Comparison of ENCODE assay signal across 28 cellular contexts in genomic region chr2:120542911-120543527, GRCh38.
"Had no signal": no experiment of that assay in that cellular context is flagged by ENCODE, and none has a peak within 500 bp of the region (broad histone marks: within the 10 kb centered on the region; RNA-seq: fewer than 3 reads in every experiment).

No MANE protein-coding gene starts in this region.

- H3K27ac ChIP-seq: lower lobe of right lung, neural progenitor cell, neutrophil, parathyroid adenoma, tibial nerve, upper lobe of left lung had no signal

- H3K36me3 Mint-ChIP-seq: mesothelial cell of epicardium; naive B cell; natural killer cell; neural progenitor cell; stimulated activated effector memory CD8-positive, alpha-beta T cell treated with anti-CD3 and anti-CD28 coated beads, Interleukin-12 subunit alpha, Interleukin-12 subunit beta, amount 100 ng/mL, for 72 hours had no signal

- DNase-seq: hypothalamus; islet precursor cell; left ventricle myocardium superior; lower lobe of right lung; mammary epithelial cell; mesendoderm; naive B cell; natural killer cell; nephron progenitor cell; occipital lobe; psoas muscle; stimulated activated CD4-positive, alpha-beta T cell treated with anti-CD3 and anti-CD28 coated beads, Interleukin-12 subunit alpha, Interleukin-12 subunit beta, amount 100 ng/mL, for 4 hours; stimulated activated CD4-positive, alpha-beta T cell treated with anti-CD3 and anti-CD28 coated beads, Interleukin-15, amount 100 ng/mL, for 24 hours; stimulated activated CD4-positive, alpha-beta T cell treated with anti-CD3 and anti-CD28 coated beads, Interleukin-2, amount 100 ng/mL, for 24 hours; stimulated activated CD4-positive, alpha-beta T cell treated with anti-CD3 and anti-CD28 coated beads, Interleukin-4, amount 100 ng/mL, for 1 hour; stimulated activated naive CD4-positive, alpha-beta T cell; substantia nigra; upper lobe of left lung had no signal

- H3K4me1 ChIP-seq: neural progenitor cell, parathyroid adenoma had no signal

- H3K9ac ChIP-seq: neural progenitor cell, parathyroid adenoma had no signal

- H3K4me3 Mint-ChIP-seq: mesothelial cell of epicardium; naive B cell; natural killer cell; nephron progenitor cell; neural progenitor cell; stimulated activated effector memory CD8-positive, alpha-beta T cell treated with anti-CD3 and anti-CD28 coated beads, Interleukin-12 subunit alpha, Interleukin-12 subunit beta, amount 100 ng/mL, for 72 hours; stimulated activated naive CD8-positive, alpha-beta T cell treated with anti-CD3 and anti-CD28 coated beads, Interleukin-15, Interleukin-2, amounts not matched to agents 100 ng/mL and 50 ng/mL, for 24 hours had no signal

- H3K4me1 Mint-ChIP-seq: naive B cell; natural killer cell; stimulated activated effector memory CD8-positive, alpha-beta T cell treated with anti-CD3 and anti-CD28 coated beads, Interleukin-12 subunit alpha, Interleukin-12 subunit beta, amount 100 ng/mL, for 72 hours had no signal

- H3K27ac Mint-ChIP-seq: mesothelial cell of epicardium; natural killer cell; nephron progenitor cell; stimulated activated effector memory CD8-positive, alpha-beta T cell treated with anti-CD3 and anti-CD28 coated beads, Interleukin-12 subunit alpha, Interleukin-12 subunit beta, amount 100 ng/mL, for 72 hours; stimulated activated naive CD8-positive, alpha-beta T cell treated with anti-CD3 and anti-CD28 coated beads, Interleukin-15, Interleukin-2, amounts not matched to agents 100 ng/mL and 50 ng/mL, for 24 hours had no signal

- H3K4me3 ChIP-seq: heart left ventricle, lower lobe of right lung, neural progenitor cell, psoas muscle, skin epidermis, tibial nerve, upper lobe of left lung had no signal

- H3K36me3 ChIP-seq: heart left ventricle, lower lobe of right lung, neural progenitor cell, neutrophil, tibial nerve, upper lobe of left lung had no signal

- H3K9me3 Mint-ChIP-seq: mesothelial cell of epicardium; natural killer cell; nephron progenitor cell; neural progenitor cell; stimulated activated effector memory CD8-positive, alpha-beta T cell treated with anti-CD3 and anti-CD28 coated beads, Interleukin-12 subunit alpha, Interleukin-12 subunit beta, amount 100 ng/mL, for 72 hours; stimulated activated naive CD8-positive, alpha-beta T cell treated with anti-CD3 and anti-CD28 coated beads, Interleukin-15, Interleukin-2, amounts not matched to agents 100 ng/mL and 50 ng/mL, for 24 hours had no signal

- ATAC-seq: left ventricle myocardium superior; lower lobe of right lung; natural killer cell; psoas muscle; sciatic nerve; stimulated activated effector memory CD8-positive, alpha-beta T cell treated with anti-CD3 and anti-CD28 coated beads, Interleukin-12 subunit alpha, Interleukin-12 subunit beta, amount 100 ng/mL, for 72 hours had no signal

- H3K9me3 ChIP-seq: heart left ventricle, lower lobe of right lung, neutrophil, psoas muscle, tibial nerve, upper lobe of left lung had no signal

- H3K27me3 Mint-ChIP-seq: stimulated activated naive CD8-positive, alpha-beta T cell treated with anti-CD3 and anti-CD28 coated beads, Interleukin-15, Interleukin-2, amounts not matched to agents 100 ng/mL and 50 ng/mL, for 24 hours had no signal

- H3K27me3 ChIP-seq: heart left ventricle, tibial nerve, upper lobe of left lung had no signal
